Comparison of ENCODE assay signal across 1 cellular context in genomic region chr3:170751083-170751893, GRCh38.
A peak's percentile ranks its signal among the peaks of the same experiment; 100 is the strongest.
TF ChIP-seq lines count a peak whose summit lies in the region.

No MANE protein-coding gene starts in this region.

TF ChIP-seq in K562, 482 proteins besides CTCF, POLR2A, EP300 and RAD21 (continued from another document):
- TF ChIP-seq AFF4 (CRISPR knock-in tag; IDR thresholded peaks at IDR 0.05) (no peak), ZNF592 (IDR thresholded peaks at IDR 0.05) (peak; percentile 22; the same call in 1 of the 2 replicates), PHF20 (IDR thresholded peaks at IDR 0.05; ENCODE audit: partially characterized antibody) (no peak), SMARCA4 (IDR thresholded peaks at IDR 0.05) (peak; percentile 42; the same call in 1 of the 2 replicates), THAP12 (CRISPR knock-in tag; IDR thresholded peaks at IDR 0.05) (no peak), SMAD4 (CRISPR knock-in tag; conservative IDR thresholded peaks at IDR 0.05) (peak; percentile 55; the same call in 1 of the 2 replicates), ELF2 (CRISPR knock-in tag; IDR thresholded peaks at IDR 0.05) (no peak), ZNF347 (CRISPR knock-in tag; IDR thresholded peaks at IDR 0.05; ENCODE audit: low read depth) (no peak), PRPF4 (IDR thresholded peaks at IDR 0.05; ENCODE audit: insufficient read depth, low read depth, low read length, poor library complexity, severe bottlenecking) (no peak), HSF4 (CRISPR knock-in tag; IDR thresholded peaks at IDR 0.05; ENCODE audit: borderline replicate concordance) (no peak), CBX3 (IDR thresholded peaks at IDR 0.05; ENCODE audit: borderline replicate concordance in 1 of 2, low read length in 2 of 2) (no peak), PTTG1 (tag; IDR thresholded peaks at IDR 0.05; ENCODE audit: low read depth) (peak; percentile 35; the same call in 1 of the 2 replicates), ZNF263 (CRISPR knock-in tag; IDR thresholded peaks at IDR 0.05; ENCODE audit: borderline replicate concordance) (no peak), POLR2G (IDR thresholded peaks at IDR 0.05; ENCODE audit: low read depth, low read length) (no peak), ZNF175 (CRISPR knock-in tag; IDR thresholded peaks at IDR 0.05; ENCODE audit: low read depth) (peak; percentile 51; the same call in 1 of the 2 replicates), NFIX (CRISPR knock-in tag; IDR thresholded peaks at IDR 0.05; ENCODE audit: low read depth) (no peak), ZNF695 (CRISPR knock-in tag; IDR thresholded peaks at IDR 0.05) (no peak), MYBL2 (IDR thresholded peaks at IDR 0.05; ENCODE audit: low read depth) (no peak), MYBL2 (CRISPR knock-in tag; IDR thresholded peaks at IDR 0.05; ENCODE audit: borderline replicate concordance) (no peak), SRSF3 (IDR thresholded peaks at IDR 0.05; ENCODE audit: insufficient read depth, low read length) (no peak), HEY1 (CRISPR knock-in tag; IDR thresholded peaks at IDR 0.05; ENCODE audit: borderline replicate concordance) (0 out of 2 replicates have a peak, but pooled peaks have one; percentile 50), PBX2 (CRISPR knock-in tag; IDR thresholded peaks at IDR 0.05; ENCODE audit: low read depth) (no peak), PBX2 (tag; conservative IDR thresholded peaks at IDR 0.05; ENCODE audit: low read depth) (no peak), ZNF165 (CRISPR knock-in tag; IDR thresholded peaks at IDR 0.05; ENCODE audit: borderline replicate concordance) (no peak), NR2C2 (CRISPR knock-in tag; IDR thresholded peaks at IDR 0.05) (no peak), NR2C2 (tag; IDR thresholded peaks at IDR 0.05) (no peak), ZSCAN32 (CRISPR knock-in tag; IDR thresholded peaks at IDR 0.05) (0 out of 2 replicates have a peak, but pooled peaks have one; percentile 27), HNRNPUL1 (IDR thresholded peaks at IDR 0.05; ENCODE audit: low read length) (no peak), MAFG (tag; conservative IDR thresholded peaks at IDR 0.05) (no peak), E2F6 (IDR thresholded peaks at IDR 0.05; ENCODE audit: borderline replicate concordance in 1 of 2, extremely low read depth in 1 of 2, insufficient read depth in 1 of 2, insufficient read length in 1 of 2, low read depth in 1 of 2, low read length in 1 of 2, poor library complexity in 1 of 2, severe bottlenecking in 1 of 2) (no peak), RUNX1 (IDR thresholded peaks at IDR 0.05; ENCODE audit: low read depth) (no peak), ZNF41 (CRISPR knock-in tag; conservative IDR thresholded peaks at IDR 0.05) (no peak), FOSL1 (tag; conservative IDR thresholded peaks at IDR 0.05) (no peak; the same call in 1 of the 2 replicates), KLF1 (tag; IDR thresholded peaks at IDR 0.05) (no peak), POLR2AphosphoS2 (IDR thresholded peaks at IDR 0.05; ENCODE audit: low read length) (no peak), XRCC4 (IDR thresholded peaks at IDR 0.05; ENCODE audit: extremely low read depth, insufficient read depth, insufficient read length) (no peak), ETV6 (IDR thresholded peaks at IDR 0.05; ENCODE audit: borderline replicate concordance in 1 of 2, low read depth in 2 of 2, low read length in 1 of 2) (no peak), ETV6 (CRISPR knock-in tag; IDR thresholded peaks at IDR 0.05; ENCODE audit: borderline replicate concordance) (no peak), ZNF444 (CRISPR knock-in tag; IDR thresholded peaks at IDR 0.05) (no peak), ZNF316 (IDR thresholded peaks at IDR 0.05) (no peak)
